ENCODE assay signal across 13 cellular contexts in genomic region chr2:65545818-65546217, GRCh38.
DNase-seq lines count a peak whose midpoint lies in the region; ATAC-seq and TF ChIP-seq lines count a peak whose summit lies in the region.
"Had no signal": no experiment of that assay in that cellular context is flagged by ENCODE, and none has a peak within 500 bp of the region (broad histone marks: within the 10 kb centered on the region; RNA-seq: fewer than 3 reads in every experiment).

No MANE protein-coding gene starts in this region.

- peaks cover 0 to 6% (median 0%) of the 10 kb centered on the region in 3 donors for H3K27me3 Mint-ChIP-seq in immature natural killer cell (ENCODE audit: low read depth in 3 of 3)
- H3K27me3 Mint-ChIP-seq: CD4-positive, alpha-beta T cell had no signal

- peak; percentile 44 for DNase-seq in AG10803 (ENCODE audit: low read depth)
- peak; percentile 41 for DNase-seq in HS-5 (ENCODE audit: low read depth)
- peak; percentile 25 for DNase-seq in dedifferentiated amniotic fluid mesenchymal stem cell (ENCODE audit: extremely low spot score)
- no peak for DNase-seq in left lobe of liver (ENCODE audit: low spot score)
- DNase-seq in stimulated activated CD4-positive, alpha-beta T cell treated with anti-CD3 and anti-CD28 coated beads, Interleukin-2, amount 100 ng/mL, for 24 hours = no peak
- DNase-seq in immature natural killer cell = no peak
- DNase-seq in NCI-H82 (lab: John Stamatoyannopoulos, UW) = no peak
- DNase-seq: activated naive CD4-positive, alpha-beta T cell treated with Interleukin-2 at 50 U/mL for 16 hours; CD4-positive, alpha-beta T cell; NCI-H524; stimulated activated CD4-positive, alpha-beta T cell treated with anti-CD3 and anti-CD28 coated beads, Interleukin-4, amount 100 ng/mL, for 1 hour had no signal

- no peak overlapping the region for H3K27ac Mint-ChIP-seq in immature natural killer cell
- H3K27ac Mint-ChIP-seq: CD4-positive, alpha-beta T cell had no signal

- no peak overlapping the region for H3K4me3 Mint-ChIP-seq in immature natural killer cell
- H3K4me3 Mint-ChIP-seq: CD4-positive, alpha-beta T cell had no signal

- H3K4me1 Mint-ChIP-seq in immature natural killer cell = no peaks in the 10 kb centered on the region

- TF ChIP-seq CTCF in AG10803 (conservative IDR thresholded peaks at IDR 0.05; ENCODE audit: low read length) = no peak

- H3K4me3 ChIP-seq in AG10803 (ENCODE audit: low read length) = no peak overlapping the region
- H3K4me3 ChIP-seq: tibial artery had no signal

- no peaks in the 10 kb centered on the region for H3K9me3 Mint-ChIP-seq in immature natural killer cell
- H3K9me3 Mint-ChIP-seq: CD4-positive, alpha-beta T cell had no signal

- peak; percentile 29 for ATAC-seq in left lobe of liver
- ATAC-seq in GM18861 (IDR thresholded peaks at IDR 0.05; ENCODE audit: unreplicated experiment) = no peak

- no peaks in the 10 kb centered on the region for H3K36me3 Mint-ChIP-seq in immature natural killer cell

Comparison
In these comparisons a context has a peak if more than half of its experiments do, and no peak if none do; other contexts are left out.
1. DNase-seq: peak in AG10803 (single experiment), HS-5 (single experiment) and dedifferentiated amniotic fluid mesenchymal stem cell (single experiment); none in left lobe of liver (single experiment), stimulated activated CD4-positive, alpha-beta T cell treated with anti-CD3 and anti-CD28 coated beads, Interleukin-2, amount 100 ng/mL, for 24 hours (0 of 2), immature natural killer cell (0 of 3) and NCI-H82 (single experiment).